24 cellular contexts compared by ENCODE assay signal in the genomic region with DNA sequence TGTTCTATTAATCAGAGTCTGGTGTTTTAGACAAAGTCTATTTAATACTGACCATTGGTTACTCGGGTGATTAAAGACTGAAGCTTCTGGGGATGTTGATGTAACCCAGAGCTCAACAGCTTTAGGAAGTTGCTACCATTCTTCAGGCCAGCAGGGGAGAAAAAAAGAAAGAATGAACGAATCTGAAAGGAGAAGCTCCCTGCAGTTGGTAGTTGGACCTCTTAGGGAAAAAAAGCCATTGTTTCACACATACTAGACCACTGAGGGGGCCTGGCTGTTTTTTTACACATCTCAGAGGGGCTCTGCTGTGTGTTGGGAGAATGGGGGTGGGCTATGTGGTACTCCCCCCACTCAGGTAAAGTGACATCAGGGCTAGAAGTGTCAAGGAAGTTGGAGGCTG.
"Had no signal": no experiment of that assay in that cellular context is flagged by ENCODE, and none has a peak within 500 bp of the region (broad histone marks: within the 10 kb centered on the region; RNA-seq: fewer than 3 reads in every experiment).

No MANE protein-coding gene starts in this region.

- H3K9me3 ChIP-seq: SJSA1 had no signal

- H3K27me3 ChIP-seq: adrenal gland, SJSA1 had no signal

- H3K4me3 ChIP-seq: adrenal gland, K562, SJSA1 had no signal

- H3K4me1 ChIP-seq: adrenal gland, SJSA1 had no signal

- H3K27ac ChIP-seq: adrenal gland, SJSA1 had no signal

- H3K36me3 ChIP-seq: adrenal gland, SJSA1 had no signal

- DNase-seq: activated CD4-positive, alpha-beta T cell treated with anti-CD3 and anti-CD28 coated beads for 48 hours; activated CD4-positive, alpha-beta T cell treated with anti-CD3 and anti-CD28 coated beads, Interleukin-2, amount 50 U/mL, for 4 hours; activated CD4-positive, CD25-positive, alpha-beta regulatory T cell treated with anti-CD3 and anti-CD28 coated beads, Interleukin-2, amount 50 U/mL, for 72 hours; activated CD8-positive, alpha-beta memory T cell treated with anti-CD3 and anti-CD28 coated beads, Interleukin-2, amount 50 U/mL, for 48 hours; activated CD8-positive, alpha-beta T cell treated with anti-CD3 and anti-CD28 coated beads, Interleukin-2, amount 10 ng/mL, durations not matched to agents 7 days and 5 days; activated naive CD4-positive, alpha-beta T cell treated with anti-CD3 and anti-CD28 coated beads, Interleukin-2, amount 50 U/mL, for 16 hours; activated naive CD8-positive, alpha-beta T cell treated with anti-CD3 and anti-CD28 coated beads, Interleukin-2, amount 10 ng/mL, durations not matched to agents 7 days and 5 days; activated T-cell treated with anti-CD3 and anti-CD28 coated beads, Interleukin-2, amount 50 U/mL, for 1 hour; adrenal gland; anterior cingulate cortex; Karpas-422; MM.1S; NCI-H1105 treated with DMSO at 0.1 percent for 48 hours; NCI-H1436 treated with DMSO at 0.1 percent for 48 hours; NCI-H187; NCI-H2107; NCI-H345; NCI-H510A; NCI-H526 treated with DMSO at 0.1 percent for 48 hours; NCI-H82; SHP77; SW 1271 had no signal
